8 cellular contexts compared by ENCODE assay signal in the genomic region with DNA sequence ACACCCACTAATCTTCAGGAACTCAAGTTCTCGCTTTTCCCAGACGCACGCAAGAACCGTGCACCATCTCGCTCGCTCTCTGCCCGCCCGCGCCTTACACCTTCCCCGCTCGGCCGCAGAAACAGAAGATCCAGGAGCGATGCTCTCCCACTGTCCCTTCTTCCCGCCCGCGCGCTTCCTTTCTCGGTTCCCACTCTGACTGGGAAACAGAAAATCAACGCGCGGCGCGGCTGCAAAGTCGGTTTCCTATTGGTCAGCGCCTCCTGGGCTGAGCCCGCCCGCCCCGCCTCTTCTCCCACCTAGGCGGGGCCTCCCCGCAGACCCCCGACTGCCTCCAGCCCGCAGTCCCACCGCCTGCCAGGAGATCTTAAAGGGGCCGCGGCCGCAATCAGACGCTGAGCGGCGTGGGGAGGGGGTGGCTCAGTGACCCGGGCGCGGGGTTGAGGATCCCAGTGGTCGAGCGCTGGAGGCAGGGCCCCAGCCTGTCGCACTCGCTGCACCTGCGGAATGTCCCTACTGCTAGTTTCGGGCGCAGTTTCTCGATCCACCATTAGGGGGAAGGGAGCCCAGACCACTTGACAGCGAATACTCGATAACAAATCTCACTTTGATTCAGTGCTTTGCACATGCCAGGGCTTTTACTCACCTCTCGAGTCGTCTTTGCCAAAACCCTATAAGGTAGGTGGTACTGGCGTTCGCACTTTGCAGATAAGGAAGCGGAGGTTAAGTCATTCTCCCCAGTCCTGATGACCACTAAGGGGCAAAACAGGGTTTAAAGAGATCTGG. TPM values are rescaled to one million over a fixed set of nuclear protein-coding genes. Genes with fewer than 3 reads are reported as not detected.
DNase-seq lines count a peak whose midpoint lies in the region; ATAC-seq, FAIRE-seq and TF ChIP-seq lines count a peak whose summit lies in the region.

No MANE protein-coding gene starts in this region.

- H3K27ac ChIP-seq in BLaER1 = peak overlapping the region; percentile 81; the same call in 1 of the 2 replicates
- peak overlapping the region; percentile 83 to 84 for H3K27ac ChIP-seq in left lung

- peak overlapping the region; percentile 82 for H3K9ac ChIP-seq in BLaER1

- FAIRE-seq in GM19239 (lab: Jason Lieb, UNC) = peak; percentile 98

- H3K9me3 ChIP-seq in BLaER1 = peaks cover 9% of the 10 kb centered on the region; the same call in 1 of the 2 replicates
- no peaks in the 10 kb centered on the region for H3K9me3 ChIP-seq in left lung

- H3K27me3 ChIP-seq in BLaER1 (no peaks in the 10 kb centered on the region), left lung (peaks cover 13 to 46% of the 10 kb centered on the region in 2 donors)

- TF ChIP-seq CTCF in left lung (IDR thresholded peaks at IDR 0.05) = peak; percentile 44 to 63

- DNase-seq in GM19239 (ENCODE audit: insufficient read length, low spot score) (peak; percentile 94), NCI-H524 treated with DMSO at 0.1 percent for 48 hours (lab: John Stamatoyannopoulos, UW) (peak; percentile 98), left lung (peak; percentile 96 to 97)
- peak; percentile 99 for DNase-seq in activated CD4-positive, alpha-beta T cell treated with anti-CD3 and anti-CD28 coated beads, Interleukin-2, amount 10 ng/mL, durations not matched to agents 24 days and 14 days
- DNase-seq in stimulated activated CD4-positive, alpha-beta T cell treated with anti-CD3 and anti-CD28 coated beads, Interleukin-2, amount 100 ng/mL, for 48 hours = peak; percentile 94 to 97

- H3K36me3 ChIP-seq in BLaER1 (peaks cover 22% of the 10 kb centered on the region), left lung (peaks cover 0 to 6% of the 10 kb centered on the region in 2 donors)

- H3K36me3 Mint-ChIP-seq in activated CD4-positive, alpha-beta T cell treated with anti-CD3 and anti-CD28 coated beads, Interleukin-2, amount 10 ng/mL, durations not matched to agents 24 days and 14 days (ENCODE audit: low read depth) = peaks cover 20% of the 10 kb centered on the region
- no peaks in the 10 kb centered on the region for H3K36me3 Mint-ChIP-seq in dendritic cell treated with granulocyte-macrophage colony-stimulating factor and Interleukin-4, amounts not matched to agents 40 ng/mL and 50 ng/mL, for 4 days (ENCODE audit: low read depth)

- peaks cover 22% of the 10 kb centered on the region for H3K4me1 ChIP-seq in BLaER1
- peaks cover 0 to 24% of the 10 kb centered on the region in 2 donors for H3K4me1 ChIP-seq in left lung

- H3K4me2 ChIP-seq in BLaER1 = peak overlapping the region; percentile 98

- H3K9me3 Mint-ChIP-seq in activated CD4-positive, alpha-beta T cell treated with anti-CD3 and anti-CD28 coated beads, Interleukin-2, amount 10 ng/mL, durations not matched to agents 24 days and 14 days = peaks cover 2% of the 10 kb centered on the region
- H3K9me3 Mint-ChIP-seq in dendritic cell treated with granulocyte-macrophage colony-stimulating factor and Interleukin-4, amounts not matched to agents 40 ng/mL and 50 ng/mL, for 4 days = no peaks in the 10 kb centered on the region

- no peaks in the 10 kb centered on the region for H3K27me3 Mint-ChIP-seq in activated CD4-positive, alpha-beta T cell treated with anti-CD3 and anti-CD28 coated beads, Interleukin-2, amount 10 ng/mL, durations not matched to agents 24 days and 14 days
- H3K27me3 Mint-ChIP-seq in dendritic cell treated with granulocyte-macrophage colony-stimulating factor and Interleukin-4, amounts not matched to agents 40 ng/mL and 50 ng/mL, for 4 days = peaks cover 65% of the 10 kb centered on the region

- H3K27ac Mint-ChIP-seq in activated CD4-positive, alpha-beta T cell treated with anti-CD3 and anti-CD28 coated beads, Interleukin-2, amount 10 ng/mL, durations not matched to agents 24 days and 14 days = peak overlapping the region; percentile 84
- H3K27ac Mint-ChIP-seq in dendritic cell treated with granulocyte-macrophage colony-stimulating factor and Interleukin-4, amounts not matched to agents 40 ng/mL and 50 ng/mL, for 4 days = peak overlapping the region; percentile 25

- H3K4me1 Mint-ChIP-seq in activated CD4-positive, alpha-beta T cell treated with anti-CD3 and anti-CD28 coated beads, Interleukin-2, amount 10 ng/mL, durations not matched to agents 24 days and 14 days = peaks cover 17% of the 10 kb centered on the region
- H3K4me1 Mint-ChIP-seq in dendritic cell treated with granulocyte-macrophage colony-stimulating factor and Interleukin-4, amounts not matched to agents 40 ng/mL and 50 ng/mL, for 4 days (ENCODE audit: low read depth) = peaks cover 28% of the 10 kb centered on the region

- intact Hi-C loops in activated CD4-positive, alpha-beta T cell treated with anti-CD3 and anti-CD28 coated beads, Interleukin-2, amount 10 ng/mL, durations not matched to agents 24 days and 14 days (cut with micrococcal nuclease) = loop anchor here (1.0 to 2.0 kb wide), 6 partner anchors 21 to 403 kb away; partner anchors contain the start of genes DENND1C and GTF2F1
- intact Hi-C loops in dendritic cell treated with granulocyte-macrophage colony-stimulating factor and Interleukin-4, amounts not matched to agents 40 ng/mL and 50 ng/mL, for 4 days (cut with micrococcal nuclease) = no loop called here
- intact Hi-C loops in left lung (cut with DNase I) = no loop called here

- peaks cover 10% of the 10 kb centered on the region for H4K20me1 ChIP-seq in BLaER1

- H3K4me3 ChIP-seq in BLaER1 (peak overlapping the region; percentile 91), left lung (peak overlapping the region; percentile 62 to 88)

- peak; percentile 60 for ATAC-seq in HG03457 (IDR thresholded peaks at IDR 0.05; ENCODE audit: unreplicated experiment)
- peak; percentile 87 for ATAC-seq in left lung

- peak overlapping the region; percentile 93 for H3K4me3 Mint-ChIP-seq in activated CD4-positive, alpha-beta T cell treated with anti-CD3 and anti-CD28 coated beads, Interleukin-2, amount 10 ng/mL, durations not matched to agents 24 days and 14 days
- H3K4me3 Mint-ChIP-seq in dendritic cell treated with granulocyte-macrophage colony-stimulating factor and Interleukin-4, amounts not matched to agents 40 ng/mL and 50 ng/mL, for 4 days = peak overlapping the region; percentile 81

RNA-seq across cellular contexts. Expression of gene SLC25A23, which starts 0.7 kb away (rescaled TPM):
- 21.0 and 22.0 TPM in 2 replicates for total RNA-seq in activated CD4-positive, alpha-beta T cell treated with anti-CD3 and anti-CD28 coated beads, Interleukin-2, amount 10 ng/mL, durations not matched to agents 24 days and 14 days
- 100 to 1,000 TPM in 1 of 2 donors, 10 to 100 TPM in 1; 57.9 to 118 TPM for total RNA-seq in left lung

RNA-seq across cellular contexts. Expression of gene CRB3, which starts 3.8 kb away (rescaled TPM):
- total RNA-seq in activated CD4-positive, alpha-beta T cell treated with anti-CD3 and anti-CD28 coated beads, Interleukin-2, amount 10 ng/mL, durations not matched to agents 24 days and 14 days = 0.26 and 0.33 TPM in 2 replicates
- 10 to 100 TPM; 38.1 to 78.8 TPM for total RNA-seq in left lung

RNA-seq across cellular contexts. Expression of gene DENND1C, which starts 21.3 kb away (rescaled TPM):
- total RNA-seq in activated CD4-positive, alpha-beta T cell treated with anti-CD3 and anti-CD28 coated beads, Interleukin-2, amount 10 ng/mL, durations not matched to agents 24 days and 14 days = 63.7 and 67.6 TPM in 2 replicates
- total RNA-seq in left lung = 10 to 100 TPM in 1 of 2 donors, 1 to 10 TPM in 1; 6.7 to 11.8 TPM

RNA-seq across cellular contexts. Expression of gene SLC25A41, which starts 26.7 kb away (rescaled TPM):
- 0.19 and 0.24 TPM in 2 replicates for total RNA-seq in activated CD4-positive, alpha-beta T cell treated with anti-CD3 and anti-CD28 coated beads, Interleukin-2, amount 10 ng/mL, durations not matched to agents 24 days and 14 days
- under 1 TPM; 0.31 to 0.58 TPM for total RNA-seq in left lung

RNA-seq across cellular contexts. Expression of gene KHSRP, which starts 35.7 kb away (rescaled TPM):
- 435 and 461 TPM in 2 replicates for total RNA-seq in activated CD4-positive, alpha-beta T cell treated with anti-CD3 and anti-CD28 coated beads, Interleukin-2, amount 10 ng/mL, durations not matched to agents 24 days and 14 days
- 100 to 1,000 TPM; 173 to 203 TPM for total RNA-seq in left lung

Comparison
In these comparisons a context has a peak if more than half of its experiments do, and no peak if none do; other contexts are left out.
1. Peak in every context shown above with its lines: DNase-seq, ATAC-seq, H3K4me3 ChIP-seq and H3K27ac ChIP-seq.
2. RNA of gene CRB3, which starts 3.8 kb away (total RNA-seq): 38.1 to 78.8 TPM in left lung; 0.26 to 0.33 TPM in activated CD4-positive, alpha-beta T cell treated with anti-CD3 and anti-CD28 coated beads, Interleukin-2, amount 10 ng/mL, durations not matched to agents 24 days and 14 days; every median in the first group is over 10 times any median in the second.